35 cellular contexts compared by ENCODE assay signal in the genomic region with DNA sequence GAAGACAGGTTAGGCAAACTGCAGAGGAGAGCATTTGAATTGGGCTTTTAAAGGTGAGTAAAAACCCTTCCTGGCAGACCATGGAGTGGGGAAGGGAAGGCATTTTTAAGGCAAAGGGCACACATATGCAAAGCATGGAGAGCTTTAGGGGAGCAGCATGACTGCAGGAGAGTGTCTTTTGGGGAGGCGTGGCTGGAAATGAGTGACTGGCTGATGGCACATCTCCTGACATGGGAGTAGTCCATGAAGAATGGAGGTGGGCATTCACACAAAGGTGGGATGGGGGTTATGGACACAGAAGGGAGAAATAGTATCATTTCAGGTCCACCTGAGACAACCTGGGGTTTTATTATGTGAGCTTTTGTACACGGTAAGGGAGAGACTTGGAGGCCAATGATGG. TPM values are rescaled to one million over a fixed set of nuclear protein-coding genes. Genes with fewer than 3 reads are reported as not detected.
"Had no signal": no experiment of that assay in that cellular context is flagged by ENCODE, and none has a peak within 500 bp of the region (broad histone marks: within the 10 kb centered on the region; RNA-seq: fewer than 3 reads in every experiment).

No MANE protein-coding gene starts in this region.

- ATAC-seq: activated CD4-positive, alpha-beta T cell treated with anti-CD3 and anti-CD28 coated beads for 36 hours; activated CD8-positive, alpha-beta memory T cell treated with anti-CD3 and anti-CD28 coated beads, Interleukin-2, amount 10 ng/mL, durations not matched to agents 7 days and 5 days; activated CD8-positive, alpha-beta T cell treated with anti-CD3 and anti-CD28 coated beads, Interleukin-2, amount 10 ng/mL, durations not matched to agents 7 days and 5 days; activated naive CD8-positive, alpha-beta T cell treated with anti-CD3 and anti-CD28 coated beads, Interleukin-2, amount 50 U/mL, for 24 hours; body of pancreas; effector memory CD8-positive, alpha-beta T cell; foreskin keratinocyte; gastrocnemius medialis; T-helper 17 cell had no signal

- DNase-seq: activated CD4-positive, alpha-beta memory T cell treated with anti-CD3 and anti-CD28 coated beads for 36 hours; activated CD4-positive, alpha-beta T cell treated with anti-CD3 and anti-CD28 coated beads for 36 hours; activated CD4-positive, alpha-beta T cell treated with anti-CD3 and anti-CD28 coated beads, Interleukin-2, amount 10 ng/mL, durations not matched to agents 24 days and 14 days; activated CD4-positive, CD25-positive, alpha-beta regulatory T cell; activated CD4-positive, CD25-positive, alpha-beta regulatory T cell treated with anti-CD3 and anti-CD28 coated beads, Interleukin-2, amount 50 U/mL, for 72 hours; activated CD8-positive, alpha-beta memory T cell treated with anti-CD3 and anti-CD28 coated beads, Interleukin-2, amount 10 ng/mL, durations not matched to agents 7 days and 5 days; activated CD8-positive, alpha-beta memory T cell treated with anti-CD3 and anti-CD28 coated beads, Interleukin-2, amount 50 U/mL, for 4 hours; activated CD8-positive, alpha-beta T cell treated with anti-CD3 and anti-CD28 coated beads, Interleukin-2, amount 10 ng/mL, durations not matched to agents 7 days and 5 days; activated effector memory CD4-positive, alpha-beta T cell treated with anti-CD3 and anti-CD28 coated beads, Interleukin-2, amount 50 U/mL, for 16 hours; activated naive CD4-positive, alpha-beta T cell treated with anti-CD3 and anti-CD28 coated beads for 36 hours; activated naive CD8-positive, alpha-beta T cell treated with anti-CD3 and anti-CD28 coated beads for 36 hours; activated naive CD8-positive, alpha-beta T cell treated with anti-CD3 and anti-CD28 coated beads, Interleukin-2, amount 50 U/mL, for 24 hours; activated T-cell treated with anti-CD3 and anti-CD28 coated beads, Interleukin-2, amount 50 U/mL, for 1 hour; activated T-cell treated with anti-CD3 and anti-CD28 coated beads, Interleukin-2, amount 50 U/mL, for 48 hours; adrenal gland; aorta; body of pancreas; central memory CD4-positive, alpha-beta T cell; effector CD4-positive, alpha-beta T cell; effector memory CD8-positive, alpha-beta T cell; erythroblast; foreskin keratinocyte; gastrocnemius medialis; T-helper 1 cell; T-helper 17 cell had no signal

- H3K36me3 ChIP-seq: adrenal gland, breast epithelium, cardiac muscle cell, esophagus muscularis mucosa, gastrocnemius medialis had no signal

- H3K27me3 Mint-ChIP-seq: activated CD4-positive, alpha-beta T cell treated with anti-CD3 and anti-CD28 coated beads, Interleukin-2, amount 10 ng/mL, durations not matched to agents 24 days and 14 days; activated CD8-positive, alpha-beta memory T cell treated with anti-CD3 and anti-CD28 coated beads, Interleukin-2, amount 10 ng/mL, durations not matched to agents 7 days and 5 days had no signal

- H3K36me3 Mint-ChIP-seq: activated CD4-positive, alpha-beta memory T cell treated with anti-CD3 and anti-CD28 coated beads for 36 hours; activated CD8-positive, alpha-beta memory T cell treated with anti-CD3 and anti-CD28 coated beads, Interleukin-2, amount 10 ng/mL, durations not matched to agents 7 days and 5 days; activated naive CD4-positive, alpha-beta T cell treated with anti-CD3 and anti-CD28 coated beads, Interleukin-2, amount 50 U/mL, for 24 hours; activated naive CD8-positive, alpha-beta T cell treated with anti-CD3 and anti-CD28 coated beads for 36 hours had no signal

- H3K9me3 Mint-ChIP-seq: activated CD4-positive, alpha-beta memory T cell treated with anti-CD3 and anti-CD28 coated beads for 36 hours; activated CD4-positive, alpha-beta T cell treated with anti-CD3 and anti-CD28 coated beads, Interleukin-2, amount 10 ng/mL, durations not matched to agents 24 days and 14 days; activated naive CD4-positive, alpha-beta T cell treated with anti-CD3 and anti-CD28 coated beads for 36 hours; activated naive CD8-positive, alpha-beta T cell treated with anti-CD3 and anti-CD28 coated beads for 36 hours; activated naive CD8-positive, alpha-beta T cell treated with anti-CD3 and anti-CD28 coated beads, Interleukin-2, amount 50 U/mL, for 24 hours; activated T-helper 1 cell treated with anti-CD3 and anti-CD28 coated beads, Interleukin-12 subunit alpha, Interleukin-12 subunit beta, Interleukin-2, Interleukin-4 antibody, amounts not matched to agents 30 ng/mL and 10 ng/mL and 1 ng/mL, durations not matched to agents 14 hours and 24 hours and 36 hours; activated T-helper 2 cell treated with anti-CD3 and anti-CD28 coated beads, Interferon-gamma antibody, Interleukin-2, Interleukin-4, amounts not matched to agents 10 μg/mL and 5 μg/mL and 100 μg/mL, durations not matched to agents 14 hours and 24 hours and 36 hours; dendritic cell treated with granulocyte-macrophage colony-stimulating factor and Interleukin-4, amounts not matched to agents 40 ng/mL and 50 ng/mL, for 4 days; T-helper 2 cell treated with Interferon-gamma antibody and Interleukin-4, amounts not matched to agents 5 μg/mL and 100 μg/mL, for 36 hours had no signal

- H3K4me3 Mint-ChIP-seq: activated CD4-positive, alpha-beta memory T cell treated with anti-CD3 and anti-CD28 coated beads for 36 hours; activated CD4-positive, alpha-beta T cell treated with anti-CD3 and anti-CD28 coated beads for 36 hours; activated CD4-positive, alpha-beta T cell treated with anti-CD3 and anti-CD28 coated beads, Interleukin-2, amount 10 ng/mL, durations not matched to agents 24 days and 14 days; activated CD8-positive, alpha-beta memory T cell treated with anti-CD3 and anti-CD28 coated beads, Interleukin-2, amount 10 ng/mL, durations not matched to agents 7 days and 5 days; activated CD8-positive, alpha-beta T cell treated with anti-CD3 and anti-CD28 coated beads, Interleukin-2, amount 10 ng/mL, durations not matched to agents 7 days and 5 days; activated naive CD4-positive, alpha-beta T cell treated with anti-CD3 and anti-CD28 coated beads for 36 hours; activated naive CD4-positive, alpha-beta T cell treated with anti-CD3 and anti-CD28 coated beads, Interleukin-2, amount 50 U/mL, for 24 hours; activated naive CD8-positive, alpha-beta T cell treated with anti-CD3 and anti-CD28 coated beads for 36 hours; activated naive CD8-positive, alpha-beta T cell treated with anti-CD3 and anti-CD28 coated beads, Interleukin-2, amount 50 U/mL, for 24 hours; activated T-helper 1 cell treated with anti-CD3 and anti-CD28 coated beads, Interleukin-12 subunit alpha, Interleukin-12 subunit beta, Interleukin-2, Interleukin-4 antibody, amounts not matched to agents 30 ng/mL and 10 ng/mL and 1 ng/mL, durations not matched to agents 14 hours and 24 hours and 36 hours; dendritic cell treated with granulocyte-macrophage colony-stimulating factor and Interleukin-4, amounts not matched to agents 40 ng/mL and 50 ng/mL, for 4 days; effector memory CD8-positive, alpha-beta T cell; T-helper 17 cell; T-helper 2 cell treated with Interferon-gamma antibody and Interleukin-4, amounts not matched to agents 5 μg/mL and 100 μg/mL, for 36 hours had no signal

- H3K27me3 ChIP-seq: adrenal gland, body of pancreas, cardiac muscle cell, foreskin keratinocyte had no signal

- H3K27ac ChIP-seq: adrenal gland, body of pancreas, breast epithelium, cardiac muscle cell, coronary artery, esophagus muscularis mucosa, foreskin keratinocyte, gastrocnemius medialis had no signal

- H3K9me3 ChIP-seq: adrenal gland, body of pancreas, breast epithelium, esophagus muscularis mucosa, gastrocnemius medialis had no signal

- H3K4me1 Mint-ChIP-seq: activated CD4-positive, alpha-beta T cell treated with anti-CD3 and anti-CD28 coated beads for 36 hours; activated CD4-positive, alpha-beta T cell treated with anti-CD3 and anti-CD28 coated beads, Interleukin-2, amount 10 ng/mL, durations not matched to agents 24 days and 14 days; activated CD8-positive, alpha-beta memory T cell treated with anti-CD3 and anti-CD28 coated beads, Interleukin-2, amount 10 ng/mL, durations not matched to agents 7 days and 5 days; activated naive CD4-positive, alpha-beta T cell treated with anti-CD3 and anti-CD28 coated beads, Interleukin-2, amount 50 U/mL, for 24 hours; activated naive CD8-positive, alpha-beta T cell treated with anti-CD3 and anti-CD28 coated beads for 36 hours; activated naive CD8-positive, alpha-beta T cell treated with anti-CD3 and anti-CD28 coated beads, Interleukin-2, amount 50 U/mL, for 24 hours; T-helper 17 cell had no signal

- H3K4me3 ChIP-seq: adrenal gland, body of pancreas, breast epithelium, cardiac muscle cell, coronary artery, esophagus muscularis mucosa, gastrocnemius medialis had no signal

- H3K27ac Mint-ChIP-seq: activated CD4-positive, alpha-beta memory T cell treated with anti-CD3 and anti-CD28 coated beads for 36 hours; activated CD4-positive, alpha-beta T cell treated with anti-CD3 and anti-CD28 coated beads for 36 hours; activated CD4-positive, alpha-beta T cell treated with anti-CD3 and anti-CD28 coated beads, Interleukin-2, amount 10 ng/mL, durations not matched to agents 24 days and 14 days; activated CD8-positive, alpha-beta memory T cell treated with anti-CD3 and anti-CD28 coated beads, Interleukin-2, amount 10 ng/mL, durations not matched to agents 7 days and 5 days; activated CD8-positive, alpha-beta T cell treated with anti-CD3 and anti-CD28 coated beads, Interleukin-2, amount 10 ng/mL, durations not matched to agents 7 days and 5 days; activated naive CD4-positive, alpha-beta T cell treated with anti-CD3 and anti-CD28 coated beads for 36 hours; activated naive CD4-positive, alpha-beta T cell treated with anti-CD3 and anti-CD28 coated beads, Interleukin-2, amount 50 U/mL, for 24 hours; activated naive CD8-positive, alpha-beta T cell treated with anti-CD3 and anti-CD28 coated beads for 36 hours; activated naive CD8-positive, alpha-beta T cell treated with anti-CD3 and anti-CD28 coated beads, Interleukin-2, amount 50 U/mL, for 24 hours; activated T-helper 1 cell treated with anti-CD3 and anti-CD28 coated beads, Interleukin-12 subunit alpha, Interleukin-12 subunit beta, Interleukin-2, Interleukin-4 antibody, amounts not matched to agents 30 ng/mL and 10 ng/mL and 1 ng/mL, durations not matched to agents 14 hours and 24 hours and 36 hours; activated T-helper 2 cell treated with anti-CD3 and anti-CD28 coated beads, Interferon-gamma antibody, Interleukin-2, Interleukin-4, amounts not matched to agents 10 μg/mL and 5 μg/mL and 100 μg/mL, durations not matched to agents 14 hours and 24 hours and 36 hours; dendritic cell treated with granulocyte-macrophage colony-stimulating factor and Interleukin-4, amounts not matched to agents 40 ng/mL and 50 ng/mL, for 4 days; effector memory CD8-positive, alpha-beta T cell; T-helper 17 cell; T-helper 2 cell treated with Interferon-gamma antibody and Interleukin-4, amounts not matched to agents 5 μg/mL and 100 μg/mL, for 36 hours had no signal

- H3K4me1 ChIP-seq: adrenal gland, body of pancreas, breast epithelium, esophagus muscularis mucosa, foreskin keratinocyte, gastrocnemius medialis had no signal

RNA-seq across cellular contexts. Expression of gene NSG2, which starts 2.0 kb away (rescaled TPM):
- total RNA-seq: activated CD4-positive, alpha-beta memory T cell treated with anti-CD3 and anti-CD28 coated beads for 36 hours; activated CD4-positive, alpha-beta T cell treated with anti-CD3 and anti-CD28 coated beads for 36 hours; activated CD4-positive, alpha-beta T cell treated with anti-CD3 and anti-CD28 coated beads, Interleukin-2, amount 10 ng/mL, durations not matched to agents 24 days and 14 days; activated CD8-positive, alpha-beta memory T cell treated with anti-CD3 and anti-CD28 coated beads for 36 hours; activated CD8-positive, alpha-beta memory T cell treated with anti-CD3 and anti-CD28 coated beads, Interleukin-2, amount 10 ng/mL, durations not matched to agents 7 days and 5 days; activated CD8-positive, alpha-beta T cell treated with anti-CD3 and anti-CD28 coated beads, Interleukin-2, amount 10 ng/mL, durations not matched to agents 7 days and 5 days; activated naive CD4-positive, alpha-beta T cell treated with anti-CD3 and anti-CD28 coated beads for 36 hours; activated naive CD8-positive, alpha-beta T cell treated with anti-CD3 and anti-CD28 coated beads for 36 hours; activated T-helper 1 cell treated with anti-CD3 and anti-CD28 coated beads, Interleukin-12 subunit alpha, Interleukin-12 subunit beta, Interleukin-2, Interleukin-4 antibody, amounts not matched to agents 30 ng/mL and 10 ng/mL and 1 ng/mL, durations not matched to agents 14 hours and 24 hours and 36 hours; activated T-helper 2 cell treated with anti-CD3 and anti-CD28 coated beads, Interferon-gamma antibody, Interleukin-2, Interleukin-4, amounts not matched to agents 10 μg/mL and 5 μg/mL and 100 μg/mL, durations not matched to agents 14 hours and 24 hours and 36 hours; aorta; breast epithelium; foreskin keratinocyte; gastrocnemius medialis; T-helper 17 cell had no signal
- polyA plus RNA-seq: foreskin keratinocyte had no signal

RNA-seq across cellular contexts. Expression of gene C5orf47, which starts 58.5 kb away (rescaled TPM):
- total RNA-seq: activated CD4-positive, alpha-beta memory T cell treated with anti-CD3 and anti-CD28 coated beads for 36 hours; activated CD4-positive, alpha-beta T cell treated with anti-CD3 and anti-CD28 coated beads for 36 hours; activated CD4-positive, alpha-beta T cell treated with anti-CD3 and anti-CD28 coated beads, Interleukin-2, amount 10 ng/mL, durations not matched to agents 24 days and 14 days; activated CD8-positive, alpha-beta memory T cell treated with anti-CD3 and anti-CD28 coated beads for 36 hours; activated CD8-positive, alpha-beta T cell treated with anti-CD3 and anti-CD28 coated beads, Interleukin-2, amount 10 ng/mL, durations not matched to agents 7 days and 5 days; activated naive CD4-positive, alpha-beta T cell treated with anti-CD3 and anti-CD28 coated beads for 36 hours; activated naive CD8-positive, alpha-beta T cell treated with anti-CD3 and anti-CD28 coated beads for 36 hours; activated T-helper 1 cell treated with anti-CD3 and anti-CD28 coated beads, Interleukin-12 subunit alpha, Interleukin-12 subunit beta, Interleukin-2, Interleukin-4 antibody, amounts not matched to agents 30 ng/mL and 10 ng/mL and 1 ng/mL, durations not matched to agents 14 hours and 24 hours and 36 hours; activated T-helper 2 cell treated with anti-CD3 and anti-CD28 coated beads, Interferon-gamma antibody, Interleukin-2, Interleukin-4, amounts not matched to agents 10 μg/mL and 5 μg/mL and 100 μg/mL, durations not matched to agents 14 hours and 24 hours and 36 hours; aorta; body of pancreas; breast epithelium; esophagus muscularis mucosa; foreskin keratinocyte had no signal
- polyA plus RNA-seq: aorta, cardiac muscle cell, foreskin keratinocyte had no signal
